Comparison of ENCODE assay signal across 24 cellular contexts in the genomic region with DNA sequence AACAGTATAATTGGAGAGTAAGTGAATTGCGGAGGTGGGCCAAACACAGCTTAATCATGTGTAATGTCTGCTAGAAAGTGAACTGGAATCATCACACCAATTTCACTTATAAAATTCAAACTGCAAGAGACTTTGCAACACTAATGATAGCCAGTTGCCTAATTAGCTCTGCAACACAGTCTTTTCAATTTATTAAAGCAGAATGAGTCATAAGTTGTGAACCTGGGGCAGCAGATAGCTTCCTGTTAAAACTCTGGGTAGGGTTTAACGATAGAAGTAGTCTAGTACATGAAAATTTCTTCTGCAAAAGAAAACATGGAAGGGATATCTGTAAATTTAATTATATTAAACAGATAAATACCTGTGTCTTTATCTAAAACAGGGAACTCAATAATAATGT.
DNase-seq lines count a peak whose midpoint lies in the region; ATAC-seq, FAIRE-seq and TF ChIP-seq lines count a peak whose summit lies in the region.
"Had no signal": no experiment of that assay in that cellular context is flagged by ENCODE, and none has a peak within 500 bp of the region (broad histone marks: within the 10 kb centered on the region; RNA-seq: fewer than 3 reads in every experiment).

No MANE protein-coding gene starts in this region.

- no peak for TF ChIP-seq EP300 in esophagus muscularis mucosa (IDR thresholded peaks at IDR 0.05)

- BruUV-seq in endothelial cell of umbilical vein (replicated peaks; lab: Mats Ljungman, UMichigan) = no TSS peak

- H3K36me3 ChIP-seq in Loucy (ENCODE audit: insufficient read depth, low read length) (no peaks in the 10 kb centered on the region), endothelial cell of umbilical vein (ENCODE audit: control insufficient read depth in 2 of 2, extremely low read depth in 1 of 2, insufficient read depth in 2 of 2, low read length in 2 of 2) (no peaks in the 10 kb centered on the region), small intestine (ENCODE audit: control insufficient read depth in 2 of 2, insufficient read depth in 2 of 2, low read length in 2 of 2) (no peaks in the 10 kb centered on the region), esophagus muscularis mucosa (no peaks in the 10 kb centered on the region)
- no peaks in the 10 kb centered on the region for H3K36me3 ChIP-seq in CD8-positive, alpha-beta T cell (ENCODE audit: insufficient read depth, low read length)
- H3K36me3 ChIP-seq: BLaER1 treated with 17β-estradiol and CSF1 and Interleukin-3, amounts not matched to agents 10 nM and 100 nM had no signal

- H3K27ac Mint-ChIP-seq in CD8-positive, alpha-beta T cell = no peak overlapping the region
- H3K27ac Mint-ChIP-seq: CD8-positive, alpha-beta memory T cell had no signal

- peak overlapping the region; percentile 30 for H3K4me3 ChIP-seq in Loucy (ENCODE audit: low read length, poor library complexity, severe bottlenecking)
- H3K4me3 ChIP-seq in endothelial cell of umbilical vein (replicated peaks in 1 of 3; ENCODE audit: insufficient read depth in 1 of 3, low read depth in 1 of 3, low read length in 3 of 3) = no peak overlapping the region
- no peak overlapping the region for H3K4me3 ChIP-seq in small intestine (ENCODE audit: low read depth in 1 of 2, low read length in 2 of 2)
- H3K4me3 ChIP-seq in CD8-positive, alpha-beta T cell (ENCODE audit: low read depth, low read length) = no peak overlapping the region
- H3K4me3 ChIP-seq in esophagus muscularis mucosa = no peak overlapping the region
- H3K4me3 ChIP-seq: BLaER1 treated with 17β-estradiol and CSF1 and Interleukin-3, amounts not matched to agents 10 nM and 100 nM had no signal

- no peaks in the 10 kb centered on the region for H3K9me3 ChIP-seq in Loucy (ENCODE audit: insufficient read depth, low read depth, low read length)
- H3K9me3 ChIP-seq in endothelial cell of umbilical vein (replicated peaks; ENCODE audit: control insufficient read depth, insufficient read depth, low read length) = no peaks in the 10 kb centered on the region
- H3K9me3 ChIP-seq in small intestine (ENCODE audit: control insufficient read depth, low read depth) = no peaks in the 10 kb centered on the region
- no peaks in the 10 kb centered on the region for H3K9me3 ChIP-seq in CD8-positive, alpha-beta T cell (ENCODE audit: low read length)
- no peaks in the 10 kb centered on the region for H3K9me3 ChIP-seq in esophagus muscularis mucosa
- H3K9me3 ChIP-seq: BLaER1 treated with 17β-estradiol and CSF1 and Interleukin-3, amounts not matched to agents 10 nM and 100 nM had no signal

- dilution Hi-C loops in endothelial cell of umbilical vein (cut with MboI; ENCODE audit: extremely low pct_ligation_motif_present, low sequenced_read_pairs) = no loop called here

- H3K9me2 ChIP-seq in Loucy (replicated peaks; ENCODE audit: low read depth, low read length) = no peaks in the 10 kb centered on the region

- no peak overlapping the region for H3K27ac ChIP-seq in endothelial cell of umbilical vein (ENCODE audit: insufficient read depth, low read depth, low read length)
- no peak overlapping the region for H3K27ac ChIP-seq in small intestine (ENCODE audit: low read depth in 1 of 2, low read length in 1 of 2)
- no peak overlapping the region for H3K27ac ChIP-seq in CD8-positive, alpha-beta T cell (ENCODE audit: low read depth, low read length)
- H3K27ac ChIP-seq in esophagus muscularis mucosa (replicated peaks in 1 of 4) = no peak overlapping the region
- H3K27ac ChIP-seq: BLaER1 treated with 17β-estradiol and CSF1 and Interleukin-3, amounts not matched to agents 10 nM and 100 nM had no signal

- FAIRE-seq in endothelial cell of umbilical vein (lab: Jason Lieb, UNC) (peak; percentile 28), small intestine (lab: Jason Lieb, UNC) (no peak)

- intact Hi-C loops in endothelial cell of umbilical vein (cut with micrococcal nuclease) (no loop called here), esophagus muscularis mucosa (cut with DNase I) (no loop called here)
- intact Hi-C loops in CD8-positive, alpha-beta T cell (cut with DNase I, micrococcal nuclease) = no loop called here

- H4K20me1 ChIP-seq in Loucy (ENCODE audit: insufficient read depth, low read length, poor library complexity, severe bottlenecking) (no peaks in the 10 kb centered on the region), endothelial cell of umbilical vein (replicated peaks; ENCODE audit: control insufficient read depth, extremely low read depth, insufficient read depth, low read length) (no peaks in the 10 kb centered on the region)
- H4K20me1 ChIP-seq: BLaER1 treated with 17β-estradiol and CSF1 and Interleukin-3, amounts not matched to agents 10 nM and 100 nM had no signal

- CTCF ChIA-PET in endothelial cell of umbilical vein (lab: Charles Lee) = interaction anchor here (1.0 kb wide), 1 partner anchor 603 kb away, joined by 3 read pairs; no protein-coding TSS in a partner anchor
- CTCF ChIA-PET in CD8-positive, alpha-beta T cell (lab: Charles Lee) = no interaction called here

- no peaks in the 10 kb centered on the region for H3K9me1 ChIP-seq in endothelial cell of umbilical vein (replicated peaks; ENCODE audit: control insufficient read depth, extremely low read depth, insufficient read depth, low read length)

- H3K36me3 Mint-ChIP-seq in CD8-positive, alpha-beta T cell = no peaks in the 10 kb centered on the region
- H3K36me3 Mint-ChIP-seq: CD8-positive, alpha-beta memory T cell had no signal

- no peak for ATAC-seq in CD8-positive, alpha-beta T cell
- ATAC-seq: HCT116, PC-3 had no signal

- H3K4me2 ChIP-seq in Loucy (ENCODE audit: low read depth, low read length, poor library complexity, severe bottlenecking) (peak overlapping the region; percentile 45), endothelial cell of umbilical vein (ENCODE audit: insufficient read depth, low read length) (no peak overlapping the region)
- H3K4me2 ChIP-seq: BLaER1 treated with 17β-estradiol and CSF1 and Interleukin-3, amounts not matched to agents 10 nM and 100 nM had no signal

- H3K27me3 Mint-ChIP-seq in CD8-positive, alpha-beta T cell (ENCODE audit: low read depth) = no peaks in the 10 kb centered on the region

- peak overlapping the region; percentile 19 for H3K9ac ChIP-seq in Loucy (ENCODE audit: low read depth, low read length, poor library complexity, severe bottlenecking)
- no peak overlapping the region for H3K9ac ChIP-seq in endothelial cell of umbilical vein (replicated peaks; ENCODE audit: extremely low read depth, insufficient read depth, low read length)
- H3K9ac ChIP-seq: BLaER1 treated with 17β-estradiol and CSF1 and Interleukin-3, amounts not matched to agents 10 nM and 100 nM had no signal

- WGBS in small intestine, 3 donors = 53 to 76% (median 61%) methylated on average over 2 of the region's 2 CpGs
- WGBS in esophagus muscularis mucosa = 86% methylated on average over 2 of the region's 2 CpGs

- no peaks in the 10 kb centered on the region for H3K79me2 ChIP-seq in Loucy (ENCODE audit: insufficient read depth, low read length)
- no peaks in the 10 kb centered on the region for H3K79me2 ChIP-seq in endothelial cell of umbilical vein (ENCODE audit: control insufficient read depth, insufficient read depth, low read length)

- no peak for TF ChIP-seq CTCF in Loucy (conservative IDR thresholded peaks at IDR 0.05; ENCODE audit: low read length)
- no peak for TF ChIP-seq CTCF in endothelial cell of umbilical vein (IDR thresholded peaks at IDR 0.05; ENCODE audit: extremely low read depth in 1 of 2, insufficient read depth in 1 of 2, low read depth in 1 of 2, low read length in 2 of 2)
- no peak for TF ChIP-seq CTCF in CD8-positive, alpha-beta T cell (IDR thresholded peaks at IDR 0.05)
- TF ChIP-seq CTCF in esophagus muscularis mucosa (IDR thresholded peaks at IDR 0.05) = no peak

- H2AFZ ChIP-seq in Loucy (ENCODE audit: low read length) = peak overlapping the region; percentile 81
- H2AFZ ChIP-seq in endothelial cell of umbilical vein (ENCODE audit: low read depth, low read length) = no peak overlapping the region

- H3K4me1 Mint-ChIP-seq in CD8-positive, alpha-beta T cell (ENCODE audit: low read depth) = no peaks in the 10 kb centered on the region
- H3K4me1 Mint-ChIP-seq: CD8-positive, alpha-beta memory T cell had no signal

- no peaks in the 10 kb centered on the region for H3F3A ChIP-seq in Loucy (ENCODE audit: low read depth)

- DNase-seq in DMS 273 treated with DMSO at 0.1 percent for 48 hours (lab: John Stamatoyannopoulos, UW) = peak; percentile 62
- DNase-seq in endothelial cell of umbilical vein (ENCODE audit: low read depth, low spot score) = peak; percentile 32
- DNase-seq in small intestine = peak; percentile 38
- no peak for DNase-seq in CD8-positive, alpha-beta T cell
- DNase-seq in esophagus muscularis mucosa (ENCODE audit: extremely low spot score) = no peak
- no peak for DNase-seq in MV-4-11 (lab: John Stamatoyannopoulos, UW)
- DNase-seq: ACHN; Calu3; CD8-positive, alpha-beta memory T cell; DMS53; EL; GF-D8; GOT3; IMR-90; NCI-H1417; NCI-H1694 treated with DMSO at 0.1 percent for 48 hours; NCI-H446; NCI-H526; PC-3; RPMI8226; SHP77 had no signal

- H3K9me3 Mint-ChIP-seq in CD8-positive, alpha-beta T cell = no peaks in the 10 kb centered on the region

- TF ChIP-seq POLR2A in endothelial cell of umbilical vein (IDR thresholded peaks at IDR 0.05; ENCODE audit: low read depth, low read length) (no peak), esophagus muscularis mucosa (IDR thresholded peaks at IDR 0.05; ENCODE audit: low read depth) (no peak)

- no peaks in the 10 kb centered on the region for H3K27me3 ChIP-seq in Loucy (ENCODE audit: insufficient read depth, low read length, poor library complexity, severe bottlenecking)
- H3K27me3 ChIP-seq in endothelial cell of umbilical vein (ENCODE audit: control insufficient read depth in 2 of 2, insufficient read depth in 2 of 2, low read length in 2 of 2) = no peaks in the 10 kb centered on the region
- H3K27me3 ChIP-seq in small intestine (ENCODE audit: control insufficient read depth in 2 of 2, insufficient read depth in 2 of 2, low read length in 2 of 2) = no peaks in the 10 kb centered on the region
- H3K27me3 ChIP-seq in CD8-positive, alpha-beta T cell (ENCODE audit: insufficient read depth, low read length) = no peaks in the 10 kb centered on the region
- no peaks in the 10 kb centered on the region for H3K27me3 ChIP-seq in esophagus muscularis mucosa
- H3K27me3 ChIP-seq: BLaER1 treated with 17β-estradiol and CSF1 and Interleukin-3, amounts not matched to agents 10 nM and 100 nM had no signal

- H3K4me1 ChIP-seq in Loucy (ENCODE audit: insufficient read depth, low read length, poor library complexity, severe bottlenecking) (peaks cover 12% of the 10 kb centered on the region), endothelial cell of umbilical vein (ENCODE audit: control insufficient read depth, extremely low read depth, insufficient read depth, low read length) (no peaks in the 10 kb centered on the region), small intestine (ENCODE audit: control insufficient read depth in 2 of 2, insufficient read depth in 1 of 2, low read depth in 1 of 2, low read length in 1 of 2) (no peaks in the 10 kb centered on the region), esophagus muscularis mucosa (no peaks in the 10 kb centered on the region)
- no peaks in the 10 kb centered on the region for H3K4me1 ChIP-seq in CD8-positive, alpha-beta T cell (ENCODE audit: insufficient read depth, low read length)

- POLR2A ChIA-PET in endothelial cell of umbilical vein (lab: Charles Lee) = no interaction called here
- POLR2A ChIA-PET in CD8-positive, alpha-beta T cell (lab: Charles Lee) = no interaction called here

- H3K4me3 Mint-ChIP-seq in CD8-positive, alpha-beta T cell = no peak overlapping the region
- H3K4me3 Mint-ChIP-seq: CD8-positive, alpha-beta memory T cell had no signal

Comparison
In these comparisons a context has a peak if more than half of its experiments do, and no peak if none do; other contexts are left out.
1. DNase-seq: peak in DMS 273 treated with DMSO at 0.1 percent for 48 hours (single experiment), endothelial cell of umbilical vein (single experiment) and small intestine (single experiment); none in CD8-positive, alpha-beta T cell (0 of 7), esophagus muscularis mucosa (single experiment) and MV-4-11 (single experiment).